1 cellular context compared by ENCODE assay signal in the genomic region with DNA sequence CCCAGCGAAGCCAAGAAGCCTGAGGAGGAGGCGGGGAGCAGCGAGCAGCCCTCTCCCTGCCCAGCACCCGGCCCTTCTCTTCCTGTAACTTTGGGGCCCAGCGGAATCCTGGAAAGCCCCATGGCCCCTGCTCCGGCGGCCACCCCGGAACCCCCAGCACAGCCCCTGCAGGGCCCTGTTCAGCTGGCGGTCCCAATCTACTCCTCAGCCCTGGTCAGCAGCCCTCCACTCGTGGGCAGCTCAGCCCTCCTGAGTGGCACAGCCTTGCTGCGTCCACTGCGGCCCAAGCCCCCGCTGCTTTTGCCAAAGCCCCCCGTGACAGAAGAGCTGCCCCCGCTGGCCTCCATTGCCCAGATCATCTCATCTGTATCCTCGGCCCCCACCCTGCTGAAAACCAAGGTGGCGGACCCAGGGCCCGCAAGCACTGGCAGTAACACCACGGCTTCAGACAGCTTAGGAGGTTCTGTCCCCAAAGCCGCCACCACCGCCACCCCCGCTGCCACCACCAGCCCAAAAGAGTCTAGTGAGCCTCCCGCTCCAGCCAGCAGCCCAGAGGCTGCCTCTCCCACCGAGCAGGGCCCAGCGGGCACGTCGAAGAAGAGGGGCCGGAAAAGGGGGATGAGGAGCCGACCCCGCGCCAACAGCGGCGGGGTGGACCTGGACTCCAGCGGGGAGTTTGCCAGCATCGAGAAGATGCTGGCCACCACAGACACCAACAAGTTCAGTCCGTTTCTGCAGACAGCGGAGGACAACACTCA.
TF ChIP-seq lines count a peak whose summit lies in the region.

No MANE protein-coding gene starts in this region.

TF ChIP-seq in IMR-90, 13 proteins besides CTCF, POLR2A, EP300 and RAD21:
- TF ChIP-seq MXI1 (IDR thresholded peaks at IDR 0.05; ENCODE audit: borderline replicate concordance, low read depth, low read length) (no peak), MAZ (IDR thresholded peaks at IDR 0.05; ENCODE audit: borderline replicate concordance, low read depth, low read length) (no peak), FOS (IDR thresholded peaks at IDR 0.05; ENCODE audit: low read depth, low read length) (no peak), RCOR1 (IDR thresholded peaks at IDR 0.05; ENCODE audit: insufficient replicate concordance, low read length) (no peak), BHLHE40 (IDR thresholded peaks at IDR 0.05; ENCODE audit: low read depth, low read length) (no peak), SMC3 (IDR thresholded peaks at IDR 0.05; ENCODE audit: low read depth, low read length) (no peak), MAFK (IDR thresholded peaks at IDR 0.05; ENCODE audit: low read depth, low read length) (no peak), RFX5 (IDR thresholded peaks at IDR 0.05; ENCODE audit: low read depth, low read length) (no peak), CEBPB (IDR thresholded peaks at IDR 0.05; ENCODE audit: low read depth, low read length) (no peak)
- TF ChIP-seq, protein P1, sequence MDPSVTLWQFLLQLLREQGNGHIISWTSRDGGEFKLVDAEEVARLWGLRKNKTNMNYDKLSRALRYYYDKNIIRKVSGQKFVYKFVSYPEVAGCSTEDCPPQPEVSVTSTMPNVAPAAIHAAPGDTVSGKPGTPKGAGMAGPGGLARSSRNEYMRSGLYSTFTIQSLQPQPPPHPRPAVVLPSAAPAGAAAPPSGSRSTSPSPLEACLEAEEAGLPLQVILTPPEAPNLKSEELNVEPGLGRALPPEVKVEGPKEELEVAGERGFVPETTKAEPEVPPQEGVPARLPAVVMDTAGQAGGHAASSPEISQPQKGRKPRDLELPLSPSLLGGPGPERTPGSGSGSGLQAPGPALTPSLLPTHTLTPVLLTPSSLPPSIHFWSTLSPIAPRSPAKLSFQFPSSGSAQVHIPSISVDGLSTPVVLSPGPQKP (IDR thresholded peaks at IDR 0.05; ENCODE audit: borderline replicate concordance, low read depth, low read length) = no peak
- TF ChIP-seq, protein P2, sequence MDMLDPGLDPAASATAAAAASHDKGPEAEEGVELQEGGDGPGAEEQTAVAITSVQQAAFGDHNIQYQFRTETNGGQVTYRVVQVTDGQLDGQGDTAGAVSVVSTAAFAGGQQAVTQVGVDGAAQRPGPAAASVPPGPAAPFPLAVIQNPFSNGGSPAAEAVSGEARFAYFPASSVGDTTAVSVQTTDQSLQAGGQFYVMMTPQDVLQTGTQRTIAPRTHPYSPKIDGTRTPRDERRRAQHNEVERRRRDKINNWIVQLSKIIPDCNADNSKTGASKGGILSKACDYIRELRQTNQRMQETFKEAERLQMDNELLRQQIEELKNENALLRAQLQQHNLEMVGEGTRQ (IDR thresholded peaks at IDR 0.05; ENCODE audit: low read depth, low read length) = no peak
